ENCODE assay signal across 1 cellular context in the genomic region with DNA sequence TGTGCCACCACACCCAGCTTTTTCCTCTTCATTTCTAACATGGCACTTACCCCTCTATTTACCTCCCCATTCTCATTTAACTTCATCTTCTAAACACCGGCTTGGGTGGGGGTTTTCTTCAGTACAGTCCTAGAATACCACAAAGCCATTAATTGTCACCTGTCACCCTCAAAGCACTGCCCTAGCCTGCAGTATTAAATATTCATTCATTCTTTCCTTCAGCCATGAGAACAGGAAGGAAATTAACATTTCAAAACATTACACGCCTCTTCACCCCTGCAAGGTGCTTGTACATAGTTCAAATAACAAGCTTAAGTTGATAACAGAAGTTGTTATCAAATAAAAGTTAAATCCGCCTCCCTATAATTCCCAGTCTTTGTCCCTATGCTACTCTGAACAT.
TF ChIP-seq lines count a peak whose summit lies in the region.

No MANE protein-coding gene starts in this region.

TF ChIP-seq in K562, 482 proteins besides CTCF, POLR2A, EP300 and RAD21:
- TF ChIP-seq PBX2 (CRISPR knock-in tag; IDR thresholded peaks at IDR 0.05; ENCODE audit: low read depth) = no peak
- TF ChIP-seq PBX2 (tag; conservative IDR thresholded peaks at IDR 0.05; ENCODE audit: low read depth) = no peak
- TF ChIP-seq BCOR (IDR thresholded peaks at IDR 0.05) = 0 out of 2 replicates have a peak, but pooled peaks have one; percentile 17
- TF ChIP-seq RFX5 (IDR thresholded peaks at IDR 0.05; ENCODE audit: low read depth, low read length) = no peak
- no peak for TF ChIP-seq CBFB (CRISPR knock-in tag; IDR thresholded peaks at IDR 0.05)
- TF ChIP-seq ZBTB33 (CRISPR knock-in tag; IDR thresholded peaks at IDR 0.05) = no peak
- peak; percentile 26; the same call in 1 of the 2 replicates for TF ChIP-seq PKNOX1 (IDR thresholded peaks at IDR 0.05)
- no peak for TF ChIP-seq NEUROD1 (IDR thresholded peaks at IDR 0.05; ENCODE audit: borderline replicate concordance, low read depth, low read length, partially characterized antibody)
- no peak for TF ChIP-seq CTBP1 (IDR thresholded peaks at IDR 0.05; ENCODE audit: borderline replicate concordance)
- peak; percentile 42 for TF ChIP-seq MEIS2 (IDR thresholded peaks at IDR 0.05; ENCODE audit: partially characterized antibody)
- no peak for TF ChIP-seq ZC3H8 (IDR thresholded peaks at IDR 0.05)
